Comparison of ENCODE assay signal across 29 cellular contexts in genomic region chr10:1431229-1431628, GRCh38.
"Had no signal": no experiment of that assay in that cellular context is flagged by ENCODE, and none has a peak within 500 bp of the region (broad histone marks: within the 10 kb centered on the region; RNA-seq: fewer than 3 reads in every experiment).

No MANE protein-coding gene starts in this region.

- H3K4me1 ChIP-seq: colonic mucosa, esophagus muscularis mucosa, esophagus squamous epithelium, foreskin keratinocyte, gastrocnemius medialis, gastroesophageal sphincter, heart left ventricle, heart right ventricle had no signal

- H3K27me3 ChIP-seq: colonic mucosa, dorsolateral prefrontal cortex, esophagus squamous epithelium, foreskin keratinocyte, gastrocnemius medialis had no signal

- H3K27ac Mint-ChIP-seq: dendritic cell treated with granulocyte-macrophage colony-stimulating factor and Interleukin-4, amounts not matched to agents 40 ng/mL and 50 ng/mL, for 4 days; effector memory CD8-positive, alpha-beta T cell; endodermal cell had no signal

- H3K36me3 ChIP-seq: colonic mucosa, esophagus muscularis mucosa, esophagus squamous epithelium, gastrocnemius medialis, gastroesophageal sphincter, heart left ventricle, heart right ventricle had no signal

- H3K9me3 ChIP-seq: colonic mucosa, gastrocnemius medialis had no signal

- FAIRE-seq: colon, endometrium, endothelial cell of umbilical vein, frontal cortex had no signal

- H3K4me3 ChIP-seq: colonic mucosa, coronary artery, dorsolateral prefrontal cortex, esophagus muscularis mucosa, esophagus squamous epithelium, gastrocnemius medialis, gastroesophageal sphincter, heart left ventricle, heart right ventricle had no signal

- DNase-seq: colonic mucosa; cortex of kidney; dermis blood vessel endothelial cell; dorsolateral prefrontal cortex; effector CD4-positive, alpha-beta T cell; effector CD8-positive, alpha-beta T cell; effector memory CD4-positive, alpha-beta T cell; effector memory CD8-positive, alpha-beta T cell; endodermal cell; erythroblast; esophagus squamous epithelium; foreskin fibroblast; foreskin keratinocyte; foreskin melanocyte; gastrocnemius medialis; glutamatergic neuron; head of caudate nucleus; heart left ventricle; heart right ventricle had no signal

- ATAC-seq: effector memory CD8-positive, alpha-beta T cell; esophagus mucosa; foreskin keratinocyte; gastrocnemius medialis; gastroesophageal sphincter; heart left ventricle; heart right ventricle had no signal

- H3K27ac ChIP-seq: colonic mucosa, coronary artery, dorsolateral prefrontal cortex, epithelial cell of prostate, esophagus muscularis mucosa, esophagus squamous epithelium, foreskin keratinocyte, gastrocnemius medialis, gastroesophageal sphincter, heart left ventricle, heart right ventricle had no signal
